ENCODE assay signal across 1 cellular context in genomic region chr1:6584126-6585080, GRCh38.
TF ChIP-seq lines count a peak whose summit lies in the region.

No MANE protein-coding gene starts in this region.

TF ChIP-seq in HepG2, 621 proteins besides CTCF, POLR2A, EP300 and RAD21:
- TF ChIP-seq ASH2L (IDR thresholded peaks at IDR 0.05; ENCODE audit: insufficient read length, low read depth, low read length) (no peak), MAFF (IDR thresholded peaks at IDR 0.05; ENCODE audit: low read depth, low read length) (peak; percentile 95), AGO2 (optimal IDR thresholded peaks at IDR 0.05; ENCODE audit: low read depth, low read length) (peak; percentile 35), MAFK (conservative IDR thresholded peaks at IDR 0.05 in 1 of 2, IDR thresholded peaks at IDR 0.05 in 1 of 2; ENCODE audit: low read length in 2 of 2) (peak; percentile 96 to 97)
